In genomic region chr2:57862727-57863126, GRCh38 we compare ENCODE assay signal across 16 cellular contexts.
DNase-seq lines count a peak whose midpoint lies in the region; ATAC-seq, FAIRE-seq and TF ChIP-seq lines count a peak whose summit lies in the region.
"Had no signal": no experiment of that assay in that cellular context is flagged by ENCODE, and none has a peak within 500 bp of the region (broad histone marks: within the 10 kb centered on the region; RNA-seq: fewer than 3 reads in every experiment).

No MANE protein-coding gene starts in this region.

- TF ChIP-seq CTCF in D721Med (IDR thresholded peaks at IDR 0.05; ENCODE audit: insufficient read depth, missing control alignments): no peak
- no peak for TF ChIP-seq CTCF in RWPE2 (IDR thresholded peaks at IDR 0.05; ENCODE audit: poor library complexity, severe bottlenecking)
- TF ChIP-seq CTCF in osteoblast (IDR thresholded peaks at IDR 0.05; ENCODE audit: extremely low read depth, low read depth, low read length): no peak

- no peaks in the 10 kb centered on the region for H3K79me2 ChIP-seq in osteoblast (ENCODE audit: insufficient read depth, low read length)

- H2AFZ ChIP-seq in osteoblast (ENCODE audit: low read length): no peak overlapping the region

- H3K36me3 ChIP-seq in RWPE2 (ENCODE audit: low read depth): no peaks in the 10 kb centered on the region
- H3K36me3 ChIP-seq in osteoblast (ENCODE audit: insufficient read depth, low read length): no peaks in the 10 kb centered on the region

- FAIRE-seq in D721Med (lab: Jason Lieb, UNC): peak; percentile 99
- FAIRE-seq: A204.1, HepG2, HTR-8/SVneo had no signal

- H3K27ac ChIP-seq in RWPE2 (ENCODE audit: poor library complexity, severe bottlenecking) (peak overlapping the region; percentile 21), osteoblast (ENCODE audit: low read depth, low read length) (no peak overlapping the region)

- H3K4me1 ChIP-seq in RWPE2 (ENCODE audit: insufficient read depth, poor library complexity, severe bottlenecking): peaks cover 12% of the 10 kb centered on the region
- H3K4me1 ChIP-seq in osteoblast (ENCODE audit: insufficient read depth, low read length): no peaks in the 10 kb centered on the region

- H4K20me1 ChIP-seq in osteoblast (ENCODE audit: insufficient read depth, low read length): no peaks in the 10 kb centered on the region

- ATAC-seq in RWPE2 (ENCODE audit: low read depth) (no peak), GM18868 (IDR thresholded peaks at IDR 0.05; ENCODE audit: unreplicated experiment) (no peak), GM18867 (IDR thresholded peaks at IDR 0.05; ENCODE audit: unreplicated experiment) (no peak)
- ATAC-seq: CD8-positive, alpha-beta T cell; HepG2 had no signal

- no peaks in the 10 kb centered on the region for H3K27me3 ChIP-seq in RWPE2 (ENCODE audit: insufficient read depth, poor library complexity, severe bottlenecking)
- peaks cover 11% of the 10 kb centered on the region for H3K27me3 ChIP-seq in osteoblast (ENCODE audit: insufficient read depth, low read length)

- H3K4me2 ChIP-seq in osteoblast (ENCODE audit: insufficient read depth, low read length): no peak overlapping the region

- H3K9me3 ChIP-seq in RWPE2 (ENCODE audit: severe bottlenecking) (no peaks in the 10 kb centered on the region), osteoblast (ENCODE audit: low read depth, low read length) (no peaks in the 10 kb centered on the region)

- H3K4me3 ChIP-seq in RWPE2 (ENCODE audit: severe bottlenecking) (no peak overlapping the region), osteoblast (ENCODE audit: insufficient read depth, low read length) (no peak overlapping the region)

- DNase-seq in D721Med (ENCODE audit: insufficient read length, low spot score): no peak
- peak; percentile 16 for DNase-seq in NCI-H69 (lab: John Stamatoyannopoulos, UW)
- no peak for DNase-seq in RWPE2 (ENCODE audit: low spot score)
- DNase-seq in NCI-H146 treated with DMSO at 0.1 percent for 48 hours (lab: John Stamatoyannopoulos, UW; ENCODE audit: unreplicated experiment): no peak
- no peak for DNase-seq in osteoblast (ENCODE audit: insufficient read length, low spot score, missing footprints)
- DNase-seq: CD8-positive, alpha-beta T cell; COR-L47; DND-41; GDM1; GOT3; H9 had no signal
